Comparison of ENCODE assay signal across 21 cellular contexts in the genomic region with DNA sequence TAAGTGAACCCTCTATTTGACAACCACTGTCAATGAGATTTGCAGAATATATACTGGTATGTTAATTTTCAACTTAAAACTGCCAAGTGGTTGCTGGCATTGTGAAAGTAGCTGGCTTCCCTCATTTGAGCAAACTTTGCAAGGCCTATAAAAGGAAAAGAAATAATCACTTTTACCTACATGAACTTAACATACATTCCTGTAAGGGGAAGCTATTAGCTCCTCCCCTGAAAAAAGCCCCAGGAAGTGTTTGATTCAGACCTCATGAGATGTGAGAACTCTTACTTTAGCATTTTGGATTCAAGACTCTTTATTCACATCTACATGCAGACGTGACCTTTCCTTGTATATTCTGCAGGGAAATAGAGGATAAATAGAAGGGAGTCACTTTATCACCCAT.
A peak's percentile ranks its signal among the peaks of the same experiment; 100 is the strongest.
DNase-seq lines count a peak whose midpoint lies in the region; ATAC-seq and TF ChIP-seq lines count a peak whose summit lies in the region.
"Had no signal": no experiment of that assay in that cellular context is flagged by ENCODE, and none has a peak within 500 bp of the region (broad histone marks: within the 10 kb centered on the region; RNA-seq: fewer than 3 reads in every experiment).

No MANE protein-coding gene starts in this region.

- no peaks in the 10 kb centered on the region for H3K9me3 ChIP-seq in ascending aorta
- H3K9me3 ChIP-seq: colonic mucosa, pancreas, tibial nerve had no signal

- no peaks in the 10 kb centered on the region for H3K4me1 Mint-ChIP-seq in T-cell
- peaks cover 10% of the 10 kb centered on the region for H3K4me1 Mint-ChIP-seq in activated naive CD4-positive, alpha-beta T cell treated with anti-CD3 and anti-CD28 coated beads for 36 hours (ENCODE audit: low read depth)
- H3K4me1 Mint-ChIP-seq: activated CD8-positive, alpha-beta memory T cell treated with anti-CD3 and anti-CD28 coated beads, Interleukin-2, amount 10 ng/mL, durations not matched to agents 7 days and 5 days had no signal

- H3K4me3 Mint-ChIP-seq in T-cell = no peak overlapping the region
- H3K4me3 Mint-ChIP-seq in activated naive CD4-positive, alpha-beta T cell treated with anti-CD3 and anti-CD28 coated beads for 36 hours = no peak overlapping the region
- H3K4me3 Mint-ChIP-seq: activated CD8-positive, alpha-beta memory T cell treated with anti-CD3 and anti-CD28 coated beads, Interleukin-2, amount 10 ng/mL, durations not matched to agents 7 days and 5 days; T-helper 2 cell treated with Interferon-gamma antibody and Interleukin-4, amounts not matched to agents 5 μg/mL and 100 μg/mL, for 36 hours had no signal

- ATAC-seq in GM19035 (IDR thresholded peaks at IDR 0.05; ENCODE audit: unreplicated experiment) = peak; percentile 36
- ATAC-seq in GM21786 (IDR thresholded peaks at IDR 0.05; ENCODE audit: unreplicated experiment) = peak; percentile 45
- peak; percentile 23 for ATAC-seq in HG03342 (IDR thresholded peaks at IDR 0.05; ENCODE audit: unreplicated experiment)
- ATAC-seq in T-cell (replicated peaks in 1 of 4) = no peak
- ATAC-seq: activated CD8-positive, alpha-beta memory T cell treated with anti-CD3 and anti-CD28 coated beads, Interleukin-2, amount 10 ng/mL, durations not matched to agents 7 days and 5 days; HCT116; HepG2; pancreas had no signal

- intact Hi-C loops in ascending aorta (cut with DNase I) = no loop called here
- intact Hi-C loops in activated naive CD4-positive, alpha-beta T cell treated with anti-CD3 and anti-CD28 coated beads for 36 hours (cut with micrococcal nuclease) = no loop called here

- no peaks in the 10 kb centered on the region for H3K36me3 ChIP-seq in ascending aorta
- H3K36me3 ChIP-seq: BLaER1, colonic mucosa, pancreas, tibial nerve had no signal

- DNase-seq in ascending aorta (ENCODE audit: low spot score in 2 of 2) (no peak), T-cell (no peak), NCI-H2227 treated with DMSO at 0.1 percent for 48 hours (lab: John Stamatoyannopoulos, UW) (no peak)
- no peak for DNase-seq in activated naive CD4-positive, alpha-beta T cell treated with anti-CD3 and anti-CD28 coated beads for 36 hours
- DNase-seq: activated CD8-positive, alpha-beta memory T cell treated with anti-CD3 and anti-CD28 coated beads, Interleukin-2, amount 10 ng/mL, durations not matched to agents 7 days and 5 days; activated gamma-delta T cell; anterior cingulate cortex; colonic mucosa; DMS153; NCI-H2171 treated with DMSO at 0.1 percent for 48 hours; NK-92 treated with Interleukin-12 subunit alpha and Interleukin-12 subunit beta, amount 100 ng/mL, for 24 hours; pancreas; SHP77 had no signal

- H3K27me3 Mint-ChIP-seq in T-cell = no peaks in the 10 kb centered on the region
- H3K27me3 Mint-ChIP-seq in activated naive CD4-positive, alpha-beta T cell treated with anti-CD3 and anti-CD28 coated beads for 36 hours (ENCODE audit: low read depth) = no peaks in the 10 kb centered on the region
- H3K27me3 Mint-ChIP-seq: activated CD8-positive, alpha-beta memory T cell treated with anti-CD3 and anti-CD28 coated beads, Interleukin-2, amount 10 ng/mL, durations not matched to agents 7 days and 5 days had no signal

- H3K27ac ChIP-seq in ascending aorta = no peak overlapping the region
- H3K27ac ChIP-seq: BLaER1, colonic mucosa, pancreas, tibial nerve had no signal

- H3K27ac Mint-ChIP-seq in T-cell = no peak overlapping the region
- no peak overlapping the region for H3K27ac Mint-ChIP-seq in activated naive CD4-positive, alpha-beta T cell treated with anti-CD3 and anti-CD28 coated beads for 36 hours
- H3K27ac Mint-ChIP-seq: activated CD8-positive, alpha-beta memory T cell treated with anti-CD3 and anti-CD28 coated beads, Interleukin-2, amount 10 ng/mL, durations not matched to agents 7 days and 5 days; T-helper 2 cell treated with Interferon-gamma antibody and Interleukin-4, amounts not matched to agents 5 μg/mL and 100 μg/mL, for 36 hours had no signal

- CTCF ChIA-PET in T-cell (lab: Charles Lee) = no interaction called here
- CTCF ChIA-PET in activated naive CD4-positive, alpha-beta T cell treated with anti-CD3 and anti-CD28 coated beads for 36 hours (lab: Charles Lee) = no interaction called here

- H3K36me3 Mint-ChIP-seq in T-cell = no peaks in the 10 kb centered on the region
- H3K36me3 Mint-ChIP-seq in activated naive CD4-positive, alpha-beta T cell treated with anti-CD3 and anti-CD28 coated beads for 36 hours (ENCODE audit: low read depth) = no peaks in the 10 kb centered on the region
- H3K36me3 Mint-ChIP-seq: activated CD8-positive, alpha-beta memory T cell treated with anti-CD3 and anti-CD28 coated beads, Interleukin-2, amount 10 ng/mL, durations not matched to agents 7 days and 5 days had no signal

- POLR2A ChIA-PET in T-cell (lab: Charles Lee) = no interaction called here

- no peak for TF ChIP-seq CTCF in ascending aorta (IDR thresholded peaks at IDR 0.05)

- no peak overlapping the region for H3K4me3 ChIP-seq in ascending aorta
- H3K4me3 ChIP-seq: BLaER1, colonic mucosa, pancreas, tibial nerve had no signal

- H3K27me3 ChIP-seq in ascending aorta = no peaks in the 10 kb centered on the region
- H3K27me3 ChIP-seq: BLaER1, colonic mucosa, pancreas, tibial nerve had no signal

- H3K4me1 ChIP-seq in ascending aorta = no peaks in the 10 kb centered on the region
- H3K4me1 ChIP-seq: colonic mucosa, pancreas had no signal

- no peaks in the 10 kb centered on the region for H3K9me3 Mint-ChIP-seq in T-cell
- no peaks in the 10 kb centered on the region for H3K9me3 Mint-ChIP-seq in activated naive CD4-positive, alpha-beta T cell treated with anti-CD3 and anti-CD28 coated beads for 36 hours
- H3K9me3 Mint-ChIP-seq: T-helper 2 cell treated with Interferon-gamma antibody and Interleukin-4, amounts not matched to agents 5 μg/mL and 100 μg/mL, for 36 hours had no signal

Comparison
In these comparisons a context has a peak if more than half of its experiments do, and no peak if none do; other contexts are left out.
1. ATAC-seq: peak in GM19035 (single experiment), GM21786 (single experiment) and HG03342 (single experiment); none in T-cell (0 of 4).